1 cellular context compared by ENCODE assay signal in genomic region chr19:56942749-56943148, GRCh38.
TF ChIP-seq lines count a peak whose summit lies in the region.

No MANE protein-coding gene starts in this region.

TF ChIP-seq in H1, 55 proteins besides CTCF, POLR2A, EP300 and RAD21 (continued from another document):
- TF ChIP-seq CHD7 (IDR thresholded peaks at IDR 0.05; ENCODE audit: insufficient replicate concordance, low read length) (no peak), CHD1 (IDR thresholded peaks at IDR 0.05; ENCODE audit: low read depth, low read length) (no peak), ZNF274 (IDR thresholded peaks at IDR 0.05; ENCODE audit: borderline replicate concordance, extremely low read depth, low read length) (no peak), RBBP5 (IDR thresholded peaks at IDR 0.05; ENCODE audit: borderline replicate concordance, low read depth, low read length) (no peak), GTF2F1 (IDR thresholded peaks at IDR 0.05; ENCODE audit: borderline replicate concordance, low read depth, low read length) (no peak), PHF8 (conservative IDR thresholded peaks at IDR 0.05; ENCODE audit: low read depth, low read length) (no peak), YY1 (IDR thresholded peaks at IDR 0.05; ENCODE audit: low read depth, low read length) (no peak), SIRT6 (IDR thresholded peaks at IDR 0.05; ENCODE audit: low read length) (no peak)
TF ChIP-seq in H1: peak in this region for 0.
